ENCODE assay signal across 26 cellular contexts in the genomic region with DNA sequence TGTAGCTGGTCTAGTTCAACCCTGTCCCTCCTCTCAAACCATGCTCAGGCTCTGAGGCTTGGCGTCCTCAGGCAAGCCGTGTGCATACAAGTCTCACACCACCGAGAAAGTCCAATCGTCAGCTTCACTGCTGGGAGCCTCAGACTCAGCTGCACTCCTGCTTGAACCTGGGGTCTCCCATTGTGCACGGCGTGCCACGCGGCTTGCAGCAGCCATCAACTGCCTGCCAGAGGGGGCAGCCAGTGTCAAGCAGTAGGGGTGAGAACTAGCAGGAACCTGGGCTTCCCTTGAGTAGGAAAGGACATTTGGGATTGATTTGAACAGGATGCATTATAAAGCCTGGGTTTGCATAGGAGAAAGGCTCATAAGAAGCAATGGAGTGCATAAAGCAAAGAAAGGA.
A peak's percentile ranks its signal among the peaks of the same experiment; 100 is the strongest.
DNase-seq lines count a peak whose midpoint lies in the region; ATAC-seq and TF ChIP-seq lines count a peak whose summit lies in the region.
"Had no signal": no experiment of that assay in that cellular context is flagged by ENCODE, and none has a peak within 500 bp of the region (broad histone marks: within the 10 kb centered on the region; RNA-seq: fewer than 3 reads in every experiment).

No MANE protein-coding gene starts in this region.

- no peaks in the 10 kb centered on the region for H3K9me3 ChIP-seq in DND-41 (ENCODE audit: insufficient read depth, low read length, severe bottlenecking)
- no peaks in the 10 kb centered on the region for H3K9me3 ChIP-seq in neuronal stem cell (replicated peaks in 1 of 2; ENCODE audit: control insufficient read depth in 2 of 2, insufficient read depth in 1 of 2, low read depth in 1 of 2, low read length in 2 of 2)
- H3K9me3 ChIP-seq: BE2C, Caco-2, colonic mucosa, psoas muscle, thyroid gland had no signal

- no peak overlapping the region for H4K91ac ChIP-seq in neuronal stem cell (ENCODE audit: low read depth, low read length, poor library complexity)

- H3K23ac ChIP-seq in neuronal stem cell (ENCODE audit: low read depth, low read length, poor library complexity) = no peak overlapping the region

- no peaks in the 10 kb centered on the region for H3K27me3 Mint-ChIP-seq in activated T-cell treated with anti-CD3 and anti-CD28 coated beads, Interleukin-2, amount 50 U/mL, for 24 hours
- H3K27me3 Mint-ChIP-seq in activated T-helper 1 cell treated with anti-CD3 and anti-CD28 coated beads, Interleukin-12 subunit alpha, Interleukin-12 subunit beta, Interleukin-2, Interleukin-4 antibody, amounts not matched to agents 30 ng/mL and 10 ng/mL and 1 ng/mL, durations not matched to agents 14 hours and 24 hours and 36 hours (ENCODE audit: insufficient read depth) = no peaks in the 10 kb centered on the region

- H2BK15ac ChIP-seq in neuronal stem cell (ENCODE audit: low read length) = no peak overlapping the region

- peak overlapping the region; percentile 1; the same call in 1 of the 2 replicates for H3K4me2 ChIP-seq in DND-41 (ENCODE audit: insufficient read depth, low read length)
- H3K4me2 ChIP-seq in neuronal stem cell (ENCODE audit: insufficient read depth, low read length, poor library complexity, severe bottlenecking) = no peak overlapping the region

- peaks cover 2% of the 10 kb centered on the region for H3K9me3 Mint-ChIP-seq in activated T-cell treated with anti-CD3 and anti-CD28 coated beads, Interleukin-2, amount 50 U/mL, for 24 hours
- H3K9me3 Mint-ChIP-seq in activated T-helper 1 cell treated with anti-CD3 and anti-CD28 coated beads, Interleukin-12 subunit alpha, Interleukin-12 subunit beta, Interleukin-2, Interleukin-4 antibody, amounts not matched to agents 30 ng/mL and 10 ng/mL and 1 ng/mL, durations not matched to agents 14 hours and 24 hours and 36 hours = no peaks in the 10 kb centered on the region

- intact Hi-C loops in activated T-helper 1 cell treated with anti-CD3 and anti-CD28 coated beads, Interleukin-12 subunit alpha, Interleukin-12 subunit beta, Interleukin-2, Interleukin-4 antibody, amounts not matched to agents 30 ng/mL and 10 ng/mL and 1 ng/mL, durations not matched to agents 14 hours and 24 hours and 36 hours (cut with micrococcal nuclease) = no loop called here

- H2BK5ac ChIP-seq in neuronal stem cell (ENCODE audit: low read length) = no peak overlapping the region

- no peaks in the 10 kb centered on the region for H3K79me1 ChIP-seq in neuronal stem cell (ENCODE audit: low read depth, low read length)

- H3K14ac ChIP-seq in neuronal stem cell (ENCODE audit: low read length) = no peak overlapping the region

- no peak for DNase-seq in activated T-cell treated with anti-CD3 and anti-CD28 coated beads, Interleukin-2, amount 50 U/mL, for 24 hours
- no peak for DNase-seq in activated T-cell treated with anti-CD3 and anti-CD28 coated beads for 4 hours
- peak; percentile 34 for DNase-seq in DND-41
- DNase-seq in activated T-helper 1 cell treated with anti-CD3 and anti-CD28 coated beads, Interleukin-12 subunit alpha, Interleukin-12 subunit beta, Interleukin-2, Interleukin-4 antibody, amounts not matched to agents 30 ng/mL and 10 ng/mL and 1 ng/mL, durations not matched to agents 14 hours and 24 hours and 36 hours (ENCODE audit: low spot score) = no peak
- no peak for DNase-seq in neuronal stem cell (ENCODE audit: low spot score)
- no peak for DNase-seq in GOT3 (lab: John Stamatoyannopoulos, UW)
- DNase-seq: ACHN; activated CD4-positive, CD25-positive, alpha-beta regulatory T cell; amniotic stem cell; BE2C; Caco-2; colonic mucosa; DMS79; effector CD8-positive, alpha-beta T cell; HFFc6; NCI-H1417; NCI-H2029 treated with DMSO at 0.1 percent for 48 hours; NCI-H526 treated with DMSO at 0.1 percent for 48 hours; nucleus accumbens; psoas muscle; SHP77 treated with DMSO at 0.1 percent for 48 hours; stimulated activated CD4-positive, alpha-beta T cell treated with anti-CD3 and anti-CD28 coated beads, Interleukin-15, amount 100 ng/mL, for 24 hours; stimulated activated naive CD4-positive, alpha-beta T cell treated with Interleukin-2 at 50 U/mL for 16 hours; thyroid gland had no signal

- H2BK12ac ChIP-seq in neuronal stem cell (ENCODE audit: low read length) = peak overlapping the region; percentile 33

- no CpG with 5 or more reads among the region's 8 CpGs for WGBS in neuronal stem cell (ENCODE audit: extremely low coverage in 2 of 2, insufficient read length in 2 of 2, insufficient replicate concordance in 1 of 2), 2 donors

- no peak overlapping the region for H3K4ac ChIP-seq in neuronal stem cell (ENCODE audit: low read length)

- H2AK5ac ChIP-seq in neuronal stem cell (ENCODE audit: low read depth, low read length) = no peak overlapping the region

- TF ChIP-seq CTCF in DND-41 (IDR thresholded peaks at IDR 0.05; ENCODE audit: borderline replicate concordance, extremely low read depth, low read length, poor library complexity, severe bottlenecking) = peak; percentile 15

- H3K4me3 ChIP-seq in DND-41 (ENCODE audit: low read depth in 1 of 2, low read length in 2 of 2) = no peak overlapping the region
- no peak overlapping the region for H3K4me3 ChIP-seq in neuronal stem cell (ENCODE audit: low read length in 2 of 2)
- H3K4me3 ChIP-seq: colonic mucosa, K562, psoas muscle, thyroid gland had no signal

- H3K27ac Mint-ChIP-seq in activated T-cell treated with anti-CD3 and anti-CD28 coated beads, Interleukin-2, amount 50 U/mL, for 24 hours = peak overlapping the region; percentile 95
- H3K27ac Mint-ChIP-seq in activated T-helper 1 cell treated with anti-CD3 and anti-CD28 coated beads, Interleukin-12 subunit alpha, Interleukin-12 subunit beta, Interleukin-2, Interleukin-4 antibody, amounts not matched to agents 30 ng/mL and 10 ng/mL and 1 ng/mL, durations not matched to agents 14 hours and 24 hours and 36 hours = peak overlapping the region; percentile 32
- H3K27ac Mint-ChIP-seq: HFFc6 had no signal

- H3K27me3 ChIP-seq in DND-41 (ENCODE audit: insufficient read depth, low read length, poor library complexity) (no peaks in the 10 kb centered on the region), neuronal stem cell (ENCODE audit: control insufficient read depth in 3 of 3, insufficient read depth in 3 of 3, low read depth in 1 of 3, low read length in 3 of 3) (no peaks in the 10 kb centered on the region)
- H3K27me3 ChIP-seq: BE2C, colonic mucosa, thyroid gland had no signal

- H2AFZ ChIP-seq in DND-41 (ENCODE audit: low read depth, low read length) = no peak overlapping the region
- no peak overlapping the region for H2AFZ ChIP-seq in neuronal stem cell (ENCODE audit: low read length)

- H3K4me1 Mint-ChIP-seq in activated T-cell treated with anti-CD3 and anti-CD28 coated beads, Interleukin-2, amount 50 U/mL, for 24 hours (ENCODE audit: low read depth) = peaks cover 98% of the 10 kb centered on the region
- H3K4me1 Mint-ChIP-seq in activated T-helper 1 cell treated with anti-CD3 and anti-CD28 coated beads, Interleukin-12 subunit alpha, Interleukin-12 subunit beta, Interleukin-2, Interleukin-4 antibody, amounts not matched to agents 30 ng/mL and 10 ng/mL and 1 ng/mL, durations not matched to agents 14 hours and 24 hours and 36 hours (ENCODE audit: low read depth) = peaks cover 95% of the 10 kb centered on the region

- H3K36me3 Mint-ChIP-seq in activated T-cell treated with anti-CD3 and anti-CD28 coated beads, Interleukin-2, amount 50 U/mL, for 24 hours (ENCODE audit: low read depth) = no peaks in the 10 kb centered on the region
- peaks cover 4% of the 10 kb centered on the region for H3K36me3 Mint-ChIP-seq in activated T-helper 1 cell treated with anti-CD3 and anti-CD28 coated beads, Interleukin-12 subunit alpha, Interleukin-12 subunit beta, Interleukin-2, Interleukin-4 antibody, amounts not matched to agents 30 ng/mL and 10 ng/mL and 1 ng/mL, durations not matched to agents 14 hours and 24 hours and 36 hours (ENCODE audit: low read depth)

- H3K27ac ChIP-seq in DND-41 (ENCODE audit: low read length) = peak overlapping the region; percentile 99
- no peak overlapping the region for H3K27ac ChIP-seq in neuronal stem cell (replicated peaks; ENCODE audit: low read length)
- H3K27ac ChIP-seq: colonic mucosa, psoas muscle, thyroid gland had no signal

- H2BK120ac ChIP-seq in neuronal stem cell (ENCODE audit: low read depth, low read length) = no peak overlapping the region

- H3K4me1 ChIP-seq in DND-41 (ENCODE audit: insufficient read depth, low read length) = peaks cover 100% of the 10 kb centered on the region
- peaks cover 0 to 6% of the 10 kb centered on the region in 2 donors for H3K4me1 ChIP-seq in neuronal stem cell (ENCODE audit: control insufficient read depth in 2 of 2, insufficient read depth in 1 of 2, low read depth in 1 of 2, low read length in 2 of 2)
- H3K4me1 ChIP-seq: BE2C, Caco-2, colonic mucosa, psoas muscle, thyroid gland had no signal

- peak overlapping the region; percentile 30 for H3K4me3 Mint-ChIP-seq in activated T-cell treated with anti-CD3 and anti-CD28 coated beads, Interleukin-2, amount 50 U/mL, for 24 hours
- peak overlapping the region; percentile 2 for H3K4me3 Mint-ChIP-seq in activated T-helper 1 cell treated with anti-CD3 and anti-CD28 coated beads, Interleukin-12 subunit alpha, Interleukin-12 subunit beta, Interleukin-2, Interleukin-4 antibody, amounts not matched to agents 30 ng/mL and 10 ng/mL and 1 ng/mL, durations not matched to agents 14 hours and 24 hours and 36 hours
- H3K4me3 Mint-ChIP-seq: HFFc6 had no signal

- H3K9ac ChIP-seq in DND-41 (ENCODE audit: low read depth, low read length) (peak overlapping the region; percentile 76), neuronal stem cell (ENCODE audit: low read depth, low read length, poor library complexity) (no peak overlapping the region)

- ATAC-seq in DND-41 (ENCODE audit: insufficient read depth, low read depth) = no peak
- no peak for ATAC-seq in GM19351 (IDR thresholded peaks at IDR 0.05; ENCODE audit: unreplicated experiment)
- ATAC-seq: K562, psoas muscle had no signal

- no peak overlapping the region for H4K8ac ChIP-seq in neuronal stem cell (ENCODE audit: low read depth, low read length)

- H3K36me3 ChIP-seq in DND-41 (ENCODE audit: insufficient read depth, low read length) (no peaks in the 10 kb centered on the region), neuronal stem cell (replicated peaks in 1 of 2; ENCODE audit: control insufficient read depth in 2 of 2, insufficient read depth in 2 of 2, low read length in 2 of 2) (no peaks in the 10 kb centered on the region)
- H3K36me3 ChIP-seq: BE2C, colonic mucosa, thyroid gland had no signal

- H3K18ac ChIP-seq in neuronal stem cell (ENCODE audit: low read length) = peak overlapping the region; percentile 44

- H4K20me1 ChIP-seq in DND-41 (ENCODE audit: insufficient read depth, low read length) = no peaks in the 10 kb centered on the region

- peaks cover 49% of the 10 kb centered on the region for H3K79me2 ChIP-seq in DND-41 (ENCODE audit: insufficient read depth, low read length)
